ENCODE assay signal across 18 cellular contexts in genomic region chr17:37124074-37124824, GRCh38.
DNase-seq lines count a peak whose midpoint lies in the region; ATAC-seq and TF ChIP-seq lines count a peak whose summit lies in the region.
"Had no signal": no experiment of that assay in that cellular context is flagged by ENCODE, and none has a peak within 500 bp of the region (broad histone marks: within the 10 kb centered on the region; RNA-seq: fewer than 3 reads in every experiment).

No MANE protein-coding gene starts in this region.

- no peak for TF ChIP-seq CTCF in fibroblast of pulmonary artery (IDR thresholded peaks at IDR 0.05; ENCODE audit: low read length, missing control alignments)
- TF ChIP-seq CTCF in upper lobe of right lung (IDR thresholded peaks at IDR 0.05) = no peak
- no peak for TF ChIP-seq CTCF in GM20000 (IDR thresholded peaks at IDR 0.05; ENCODE audit: extremely low read depth, missing control alignments)

- H3K4me1 ChIP-seq in upper lobe of right lung = no peaks in the 10 kb centered on the region

- DNase-seq in KBM-7 = peak; percentile 72
- DNase-seq in SIG-M5 (lab: John Stamatoyannopoulos, UW) = peak; percentile 19
- DNase-seq in fibroblast of pulmonary artery (ENCODE audit: low read depth) = peak; percentile 29
- DNase-seq in upper lobe of right lung = no peak
- DNase-seq in effector CD4-positive, alpha-beta T cell = no peak
- DNase-seq in G401 (ENCODE audit: low spot score) = no peak
- DNase-seq in GM20000 (ENCODE audit: low spot score) = no peak
- DNase-seq: activated CD4-positive, alpha-beta memory T cell treated with anti-CD3 and anti-CD28 coated beads, Interleukin-2, amount 10 ng/mL, durations not matched to agents 7 days and 5 days; activated T-cell treated with anti-CD3 and anti-CD28 coated beads, Interleukin-2, amount 50 U/mL, for 48 hours; brain microvascular endothelial cell; CD4-positive, CD25-positive, alpha-beta regulatory T cell; NCI-H510A; PC-3; stimulated activated CD4-positive, alpha-beta T cell treated with anti-CD3 and anti-CD28 coated beads, Interleukin-4, amount 100 ng/mL, for 24 hours; stimulated activated CD8-positive, alpha-beta memory T cell treated with anti-CD3 and anti-CD28 coated beads, Interleukin-4, amount 100 ng/mL, for 48 hours had no signal

- peaks cover 43% of the 10 kb centered on the region for H3K36me3 ChIP-seq in upper lobe of right lung

- no peaks in the 10 kb centered on the region for H3K9me3 ChIP-seq in upper lobe of right lung
- H3K9me3 ChIP-seq: thoracic aorta had no signal

- H3K27me3 ChIP-seq in upper lobe of right lung = no peaks in the 10 kb centered on the region
- H3K27me3 ChIP-seq: brain microvascular endothelial cell had no signal

- intact Hi-C loops in upper lobe of right lung (cut with DNase I) = no loop called here

- peak; percentile 62 for ATAC-seq in upper lobe of right lung
- ATAC-seq: activated naive CD4-positive, alpha-beta T cell treated with anti-CD3 and anti-CD28 coated beads, Interleukin-2, amount 50 U/mL, for 72 hours; esophagus mucosa; PC-3 had no signal

- no peak overlapping the region for H3K27ac ChIP-seq in upper lobe of right lung
- H3K27ac ChIP-seq: brain microvascular endothelial cell, thoracic aorta had no signal

- in situ Hi-C loops in KBM-7 (cut with MboI; ENCODE audit: low pct_unique_long_range_greater_than_20kb, low sequenced_read_pairs) (no loop called here), G401 (cut with HindIII; ENCODE audit: low sequenced_read_pairs) (no loop called here)

- no peak overlapping the region for H3K4me3 ChIP-seq in fibroblast of pulmonary artery (replicated peaks; ENCODE audit: low read depth, low read length)
- no peak overlapping the region for H3K4me3 ChIP-seq in upper lobe of right lung
- H3K4me3 ChIP-seq: thoracic aorta had no signal

Comparison
In these comparisons a context has a peak if more than half of its experiments do, and no peak if none do; other contexts are left out.
1. DNase-seq: peak in KBM-7 (single experiment), SIG-M5 (single experiment) and fibroblast of pulmonary artery (single experiment); none in upper lobe of right lung (single experiment), effector CD4-positive, alpha-beta T cell (single experiment), G401 (single experiment) and GM20000 (single experiment).